ENCODE assay signal across 12 cellular contexts in the genomic region with DNA sequence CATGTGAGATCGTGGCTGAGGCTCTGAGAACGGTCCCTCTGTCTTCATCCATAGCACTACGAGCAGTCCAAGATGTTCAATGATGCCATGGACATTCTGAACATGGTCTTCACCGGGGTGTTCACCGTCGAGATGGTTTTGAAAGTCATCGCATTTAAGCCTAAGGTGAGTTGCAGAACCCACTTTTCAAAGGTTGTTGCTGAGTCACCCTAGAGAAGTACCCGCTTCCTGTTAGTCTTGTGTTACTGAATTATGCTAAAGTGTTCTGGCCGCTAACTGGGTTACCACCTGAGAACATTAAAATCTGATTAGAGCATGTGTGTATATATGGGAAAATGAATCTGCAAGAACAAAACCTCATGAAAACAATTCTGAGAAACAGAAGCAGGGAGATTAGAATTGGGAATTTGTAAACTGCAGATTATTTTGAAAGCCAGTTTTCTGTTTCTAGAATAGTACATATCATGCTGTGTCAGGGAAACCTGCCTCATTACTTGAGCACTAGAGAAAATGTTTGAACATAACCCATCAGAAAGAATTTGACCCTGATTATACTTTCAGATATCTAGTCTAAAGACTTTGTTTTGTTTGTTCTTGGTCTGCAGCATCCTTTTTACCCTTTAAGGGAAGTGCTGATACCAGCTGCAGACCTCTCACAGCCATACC.
DNase-seq lines count a peak whose midpoint lies in the region; ATAC-seq and TF ChIP-seq lines count a peak whose summit lies in the region.
"Had no signal": no experiment of that assay in that cellular context is flagged by ENCODE, and none has a peak within 500 bp of the region (broad histone marks: within the 10 kb centered on the region; RNA-seq: fewer than 3 reads in every experiment).

No MANE protein-coding gene starts in this region.

- H2AFZ ChIP-seq in OCI-LY7 (ENCODE audit: low read length) = peak overlapping the region; percentile 52; the same call in 1 of the 2 replicates

- no peaks in the 10 kb centered on the region for H4K20me1 ChIP-seq in OCI-LY7 (ENCODE audit: insufficient read depth, low read length)
- H4K20me1 ChIP-seq: BLaER1 treated with 17β-estradiol and CSF1 and Interleukin-3, amounts not matched to agents 10 nM and 100 nM had no signal

- ATAC-seq in activated CD4-positive, alpha-beta T cell treated with anti-CD3 and anti-CD28 coated beads for 36 hours = peak; percentile 80
- peak; percentile 32 for ATAC-seq in GM21390 (IDR thresholded peaks at IDR 0.05; ENCODE audit: unreplicated experiment)
- ATAC-seq in naive thymus-derived CD4-positive, alpha-beta T cell = peak; percentile 59
- no peak for ATAC-seq in HG03521 (IDR thresholded peaks at IDR 0.05; ENCODE audit: unreplicated experiment)
- no peak for ATAC-seq in GM21526 (IDR thresholded peaks at IDR 0.05; ENCODE audit: low FRiP score, unreplicated experiment)

- H3K27ac Mint-ChIP-seq in activated CD4-positive, alpha-beta T cell treated with anti-CD3 and anti-CD28 coated beads for 36 hours = no peak overlapping the region
- peak overlapping the region in 1 of 9 donors; percentile 81 for H3K27ac Mint-ChIP-seq in naive thymus-derived CD4-positive, alpha-beta T cell

- no peaks in the 10 kb centered on the region for H3K9me2 ChIP-seq in OCI-LY7 (ENCODE audit: insufficient read depth, low read length)

- no peak overlapping the region for H3K4me3 Mint-ChIP-seq in activated CD4-positive, alpha-beta T cell treated with anti-CD3 and anti-CD28 coated beads for 36 hours
- peak overlapping the region in 1 of 10 donors; percentile 44 for H3K4me3 Mint-ChIP-seq in naive thymus-derived CD4-positive, alpha-beta T cell
- H3K4me3 Mint-ChIP-seq: naive thymus-derived CD8-positive, alpha-beta T cell had no signal

- H3K36me3 Mint-ChIP-seq in activated CD4-positive, alpha-beta T cell treated with anti-CD3 and anti-CD28 coated beads for 36 hours (ENCODE audit: low read depth) = no peaks in the 10 kb centered on the region
- peaks cover 0 to 3% (median 0%) of the 10 kb centered on the region in 5 donors for H3K36me3 Mint-ChIP-seq in naive thymus-derived CD4-positive, alpha-beta T cell
- H3K36me3 Mint-ChIP-seq: naive thymus-derived CD8-positive, alpha-beta T cell had no signal

- H3K4me2 ChIP-seq in OCI-LY7 (ENCODE audit: low read length) = peak overlapping the region; percentile 43

- H3K4me1 ChIP-seq in OCI-LY7 (ENCODE audit: insufficient read depth, low read length, poor library complexity, severe bottlenecking) = peaks cover 23% of the 10 kb centered on the region
- H3K4me1 ChIP-seq in naive thymus-derived CD4-positive, alpha-beta T cell (ENCODE audit: control insufficient read depth in 2 of 2, insufficient read depth in 2 of 2, low read length in 2 of 2) = peaks cover 0 to 7% of the 10 kb centered on the region in 2 donors
- H3K4me1 ChIP-seq: breast epithelium had no signal

- H3K36me3 ChIP-seq in OCI-LY7 (ENCODE audit: insufficient read depth, low read length) = no peaks in the 10 kb centered on the region
- H3K36me3 ChIP-seq in naive thymus-derived CD4-positive, alpha-beta T cell (ENCODE audit: control insufficient read depth in 2 of 3, insufficient read depth in 3 of 3, low read length in 3 of 3) = no peaks in the 10 kb centered on the region
- H3K36me3 ChIP-seq: BLaER1 treated with 17β-estradiol and CSF1 and Interleukin-3, amounts not matched to agents 10 nM and 100 nM; breast epithelium had no signal

- H3K4me1 Mint-ChIP-seq in activated CD4-positive, alpha-beta T cell treated with anti-CD3 and anti-CD28 coated beads for 36 hours = peaks cover 15% of the 10 kb centered on the region
- H3K4me1 Mint-ChIP-seq in naive thymus-derived CD4-positive, alpha-beta T cell = peaks cover 4 to 37% (median 11%) of the 10 kb centered on the region in 7 donors

- H3K27ac ChIP-seq in OCI-LY7 (ENCODE audit: low read depth, low read length, poor library complexity, severe bottlenecking) = no peak overlapping the region
- H3K27ac ChIP-seq in naive thymus-derived CD4-positive, alpha-beta T cell (ENCODE audit: low read depth, low read length) = no peak overlapping the region
- H3K27ac ChIP-seq: BLaER1 treated with 17β-estradiol and CSF1 and Interleukin-3, amounts not matched to agents 10 nM and 100 nM; breast epithelium had no signal

- peak; percentile 15 for DNase-seq in activated CD4-positive, alpha-beta T cell treated with anti-CD3 and anti-CD28 coated beads for 36 hours
- no peak for DNase-seq in activated CD4-positive, alpha-beta T cell treated with anti-CD3 and anti-CD28 coated beads, Interleukin-2, amount 50 U/mL, for 4 hours
- peak; percentile 18 for DNase-seq in OCI-LY7 (ENCODE audit: low spot score)
- peak in 1 of 9 donors; percentile 5 for DNase-seq in naive thymus-derived CD4-positive, alpha-beta T cell
- no peak for DNase-seq in OCI-M1 (lab: John Stamatoyannopoulos, UW)
- DNase-seq: naive thymus-derived CD8-positive, alpha-beta T cell; NCI-H226 had no signal

- CTCF ChIA-PET in activated CD4-positive, alpha-beta T cell treated with anti-CD3 and anti-CD28 coated beads for 36 hours (lab: Charles Lee) = no interaction called here
- CTCF ChIA-PET in OCI-LY7 (lab: Charles Lee; ENCODE audit: unreplicated experiment) = no interaction called here
- CTCF ChIA-PET in naive thymus-derived CD4-positive, alpha-beta T cell (lab: Charles Lee) = no interaction called here

- no peaks in the 10 kb centered on the region for H3K9me3 Mint-ChIP-seq in activated CD4-positive, alpha-beta T cell treated with anti-CD3 and anti-CD28 coated beads for 36 hours (ENCODE audit: low read depth)
- peaks cover 0 to 2% (median 0%) of the 10 kb centered on the region in 11 donors for H3K9me3 Mint-ChIP-seq in naive thymus-derived CD4-positive, alpha-beta T cell
- H3K9me3 Mint-ChIP-seq: naive thymus-derived CD8-positive, alpha-beta T cell had no signal

- POLR2A ChIA-PET in activated CD4-positive, alpha-beta T cell treated with anti-CD3 and anti-CD28 coated beads for 36 hours (lab: Charles Lee) = no interaction called here
- POLR2A ChIA-PET in OCI-LY7 (lab: Charles Lee) = no interaction called here
- POLR2A ChIA-PET in naive thymus-derived CD4-positive, alpha-beta T cell (lab: Charles Lee) = no interaction called here

- H3K79me2 ChIP-seq in OCI-LY7 (ENCODE audit: insufficient read depth, low read depth, low read length) = no peaks in the 10 kb centered on the region

- BruUV-seq in OCI-LY7 (replicated peaks; lab: Mats Ljungman, UMichigan) = no TSS peak

- TF ChIP-seq CTCF in OCI-LY7 (conservative IDR thresholded peaks at IDR 0.05; ENCODE audit: low read length) = no peak

- H3K4me3 ChIP-seq in OCI-LY7 (ENCODE audit: low read depth, low read length, poor library complexity, severe bottlenecking) = no peak overlapping the region
- H3K4me3 ChIP-seq in naive thymus-derived CD4-positive, alpha-beta T cell (ENCODE audit: low read length) = no peak overlapping the region
- H3K4me3 ChIP-seq: BLaER1 treated with 17β-estradiol and CSF1 and Interleukin-3, amounts not matched to agents 10 nM and 100 nM; breast epithelium had no signal

- H3K27me3 Mint-ChIP-seq in activated CD4-positive, alpha-beta T cell treated with anti-CD3 and anti-CD28 coated beads for 36 hours = peaks cover 3% of the 10 kb centered on the region
- peaks cover 0 to 16% (median 12%) of the 10 kb centered on the region in 5 donors for H3K27me3 Mint-ChIP-seq in naive thymus-derived CD4-positive, alpha-beta T cell

- H3K9me3 ChIP-seq in OCI-LY7 (ENCODE audit: low read length) = no peaks in the 10 kb centered on the region
- no peaks in the 10 kb centered on the region for H3K9me3 ChIP-seq in naive thymus-derived CD4-positive, alpha-beta T cell (ENCODE audit: control insufficient read depth in 2 of 3, low read length in 3 of 3)
- H3K9me3 ChIP-seq: BLaER1 treated with 17β-estradiol and CSF1 and Interleukin-3, amounts not matched to agents 10 nM and 100 nM; breast epithelium had no signal

- H3K27me3 ChIP-seq in naive thymus-derived CD4-positive, alpha-beta T cell (ENCODE audit: control insufficient read depth in 2 of 2, insufficient read depth in 2 of 2, low read length in 2 of 2) = no peaks in the 10 kb centered on the region
- H3K27me3 ChIP-seq: BLaER1 treated with 17β-estradiol and CSF1 and Interleukin-3, amounts not matched to agents 10 nM and 100 nM; breast epithelium had no signal

- intact Hi-C loops in activated CD4-positive, alpha-beta T cell treated with anti-CD3 and anti-CD28 coated beads for 36 hours (cut with DNase I, micrococcal nuclease) = no loop called here
- intact Hi-C loops in OCI-LY7 (cut with micrococcal nuclease; ENCODE audit: unreplicated experiment) = no loop called here
- intact Hi-C loops in naive thymus-derived CD4-positive, alpha-beta T cell (cut with micrococcal nuclease) = no loop called here

Comparison
In these comparisons a context has a peak if more than half of its experiments do, and no peak if none do; other contexts are left out.
1. DNase-seq: peak in activated CD4-positive, alpha-beta T cell treated with anti-CD3 and anti-CD28 coated beads for 36 hours (single experiment) and OCI-LY7 (single experiment); none in activated CD4-positive, alpha-beta T cell treated with anti-CD3 and anti-CD28 coated beads, Interleukin-2, amount 50 U/mL, for 4 hours (0 of 2) and OCI-M1 (single experiment).
2. ATAC-seq: peak in activated CD4-positive, alpha-beta T cell treated with anti-CD3 and anti-CD28 coated beads for 36 hours (single experiment), GM21390 (single experiment) and naive thymus-derived CD4-positive, alpha-beta T cell (single experiment); none in HG03521 (single experiment) and GM21526 (single experiment).